In genomic region chr7:23016345-23017253, GRCh38 we compare ENCODE assay signal across 22 cellular contexts. TPM values are rescaled to one million over a fixed set of nuclear protein-coding genes. Genes with fewer than 3 reads are reported as not detected.
A peak's percentile ranks its signal among the peaks of the same experiment; 100 is the strongest.
DNase-seq lines count a peak whose midpoint lies in the region; ATAC-seq, FAIRE-seq and TF ChIP-seq lines count a peak whose summit lies in the region.
"Had no signal": no experiment of that assay in that cellular context is flagged by ENCODE, and none has a peak within 500 bp of the region (broad histone marks: within the 10 kb centered on the region; RNA-seq: fewer than 3 reads in every experiment).

No MANE protein-coding gene starts in this region.

- intact Hi-C loops in OCI-LY7 (cut with micrococcal nuclease; ENCODE audit: unreplicated experiment) (loop anchor here (5.0 to 10.0 kb wide), 4 partner anchors 458 to 1072 kb away; partner anchors contain the start of genes CDCA7L, IGF2BP3 and RAPGEF5), vagina (cut with DNase I) (no loop called here), kidney (cut with DNase I) (no loop called here)

- H3K9me3 Mint-ChIP-seq in stimulated activated naive CD8-positive, alpha-beta T cell treated with anti-CD3 and anti-CD28 coated beads, Interleukin-15, Interleukin-2, amounts not matched to agents 100 ng/mL and 50 ng/mL, for 24 hours: no peaks in the 10 kb centered on the region
- H3K9me3 Mint-ChIP-seq in stimulated activated naive CD8-positive, alpha-beta T cell treated with anti-CD3 and anti-CD28 coated beads, Interleukin-15, amount 100 ng/mL, for 72 hours: peaks cover 0 to 5% of the 10 kb centered on the region in 2 donors
- H3K9me3 Mint-ChIP-seq: stimulated activated effector memory CD8-positive, alpha-beta T cell treated with anti-CD3 and anti-CD28 coated beads, Interleukin-12 subunit alpha, Interleukin-12 subunit beta, amount 100 ng/mL, for 72 hours had no signal

- TF ChIP-seq CTCF in OCI-LY7 (conservative IDR thresholded peaks at IDR 0.05; ENCODE audit: low read length): no peak
- TF ChIP-seq CTCF in vagina (IDR thresholded peaks at IDR 0.05): no peak
- TF ChIP-seq CTCF in kidney (IDR thresholded peaks at IDR 0.05; ENCODE audit: borderline replicate concordance, extremely low read depth, insufficient read depth): no peak

- no TSS peak for BruUV-seq in OCI-LY7 (replicated peaks; lab: Mats Ljungman, UMichigan)

- 0 out of 2 replicates have a peak, but pooled peaks cover 4% of the 10 kb centered on the region for H3K9me3 ChIP-seq in OCI-LY7 (ENCODE audit: low read length)
- no peaks in the 10 kb centered on the region for H3K9me3 ChIP-seq in vagina
- no peaks in the 10 kb centered on the region for H3K9me3 ChIP-seq in kidney (ENCODE audit: control insufficient read depth in 1 of 2, low read length in 2 of 2)

- peaks cover 54% of the 10 kb centered on the region for H3K4me1 ChIP-seq in OCI-LY7 (ENCODE audit: insufficient read depth, low read length, poor library complexity, severe bottlenecking)
- peaks cover 31% of the 10 kb centered on the region for H3K4me1 ChIP-seq in vagina
- H3K4me1 ChIP-seq in kidney (ENCODE audit: control insufficient read depth in 1 of 2, insufficient read depth in 1 of 2, low read depth in 1 of 2, low read length in 2 of 2): peaks cover 0 to 3% of the 10 kb centered on the region in 2 donors

- no peak for ATAC-seq in stimulated activated naive CD8-positive, alpha-beta T cell treated with anti-CD3 and anti-CD28 coated beads, Interleukin-15, amount 100 ng/mL, for 72 hours
- ATAC-seq in left lobe of liver: no peak
- no peak for ATAC-seq in HG03442 (IDR thresholded peaks at IDR 0.05; ENCODE audit: unreplicated experiment)
- ATAC-seq: HCT116; Panc1; SK-N-SH treated with all-trans-retinoic acid at 6 μM for 48 hours; stimulated activated effector memory CD8-positive, alpha-beta T cell treated with anti-CD3 and anti-CD28 coated beads, Interleukin-12 subunit alpha, Interleukin-12 subunit beta, amount 100 ng/mL, for 72 hours had no signal

- no peak for FAIRE-seq in kidney (lab: Jason Lieb, UNC)

- no peak overlapping the region for H3K9ac ChIP-seq in kidney (ENCODE audit: low read length in 2 of 2)

- POLR2A ChIA-PET in OCI-LY7 (lab: Charles Lee): interaction anchor here (0.7 to 3.1 kb wide), 16 partner anchors 8 to 199 kb away, joined by 3 to 9 read pairs (median 4); partner anchors contain the start of gene TOMM7

- no peak overlapping the region for H3K4me3 Mint-ChIP-seq in stimulated activated naive CD8-positive, alpha-beta T cell treated with anti-CD3 and anti-CD28 coated beads, Interleukin-15, Interleukin-2, amounts not matched to agents 100 ng/mL and 50 ng/mL, for 24 hours
- H3K4me3 Mint-ChIP-seq in stimulated activated naive CD8-positive, alpha-beta T cell treated with anti-CD3 and anti-CD28 coated beads, Interleukin-15, amount 100 ng/mL, for 72 hours: no peak overlapping the region
- H3K4me3 Mint-ChIP-seq: activated naive CD8-positive, alpha-beta T cell; brain; stimulated activated effector memory CD8-positive, alpha-beta T cell treated with anti-CD3 and anti-CD28 coated beads, Interleukin-12 subunit alpha, Interleukin-12 subunit beta, amount 100 ng/mL, for 72 hours had no signal

- CTCF ChIA-PET in OCI-LY7 (lab: Charles Lee; ENCODE audit: unreplicated experiment): no interaction called here

- H2AFZ ChIP-seq in OCI-LY7 (ENCODE audit: low read length): peak overlapping the region; percentile 85

- peaks cover 11% of the 10 kb centered on the region for H4K20me1 ChIP-seq in OCI-LY7 (ENCODE audit: insufficient read depth, low read length)

- no peaks in the 10 kb centered on the region for H3K27me3 Mint-ChIP-seq in stimulated activated naive CD8-positive, alpha-beta T cell treated with anti-CD3 and anti-CD28 coated beads, Interleukin-15, Interleukin-2, amounts not matched to agents 100 ng/mL and 50 ng/mL, for 24 hours
- H3K27me3 Mint-ChIP-seq in stimulated activated naive CD8-positive, alpha-beta T cell treated with anti-CD3 and anti-CD28 coated beads, Interleukin-15, amount 100 ng/mL, for 72 hours: peaks cover 6% of the 10 kb centered on the region
- H3K27me3 Mint-ChIP-seq: activated naive CD8-positive, alpha-beta T cell had no signal

- H3K27ac ChIP-seq in OCI-LY7 (ENCODE audit: low read depth, low read length, poor library complexity, severe bottlenecking) (peak overlapping the region; percentile 89), vagina (no peak overlapping the region), kidney (ENCODE audit: low read depth in 2 of 2, low read length in 2 of 2) (no peak overlapping the region)

- no peaks in the 10 kb centered on the region for H3K27me3 ChIP-seq in vagina

- no peak for TF ChIP-seq POLR2A in vagina (IDR thresholded peaks at IDR 0.05)

- peak overlapping the region; percentile 72 for H3K4me2 ChIP-seq in OCI-LY7 (ENCODE audit: low read length)

- H3K4me3 ChIP-seq in OCI-LY7 (ENCODE audit: low read depth, low read length, poor library complexity, severe bottlenecking) (peak overlapping the region; percentile 47), vagina (no peak overlapping the region), kidney (ENCODE audit: low read length in 2 of 2) (no peak overlapping the region)

- H3K4me1 Mint-ChIP-seq in stimulated activated naive CD8-positive, alpha-beta T cell treated with anti-CD3 and anti-CD28 coated beads, Interleukin-15, Interleukin-2, amounts not matched to agents 100 ng/mL and 50 ng/mL, for 24 hours (ENCODE audit: low read depth): peaks cover 46% of the 10 kb centered on the region
- peaks cover 43% of the 10 kb centered on the region for H3K4me1 Mint-ChIP-seq in stimulated activated naive CD8-positive, alpha-beta T cell treated with anti-CD3 and anti-CD28 coated beads, Interleukin-15, amount 100 ng/mL, for 72 hours

- no peaks in the 10 kb centered on the region for H3K36me3 Mint-ChIP-seq in stimulated activated naive CD8-positive, alpha-beta T cell treated with anti-CD3 and anti-CD28 coated beads, Interleukin-15, Interleukin-2, amounts not matched to agents 100 ng/mL and 50 ng/mL, for 24 hours (ENCODE audit: low read depth)
- H3K36me3 Mint-ChIP-seq: activated naive CD8-positive, alpha-beta T cell; brain had no signal

- H3K27ac Mint-ChIP-seq in stimulated activated naive CD8-positive, alpha-beta T cell treated with anti-CD3 and anti-CD28 coated beads, Interleukin-15, Interleukin-2, amounts not matched to agents 100 ng/mL and 50 ng/mL, for 24 hours: peak overlapping the region; percentile 51
- no peak overlapping the region for H3K27ac Mint-ChIP-seq in stimulated activated naive CD8-positive, alpha-beta T cell treated with anti-CD3 and anti-CD28 coated beads, Interleukin-15, amount 100 ng/mL, for 72 hours
- H3K27ac Mint-ChIP-seq: activated naive CD8-positive, alpha-beta T cell; brain; stimulated activated effector memory CD8-positive, alpha-beta T cell treated with anti-CD3 and anti-CD28 coated beads, Interleukin-12 subunit alpha, Interleukin-12 subunit beta, amount 100 ng/mL, for 72 hours had no signal

- H3K9me2 ChIP-seq in OCI-LY7 (ENCODE audit: insufficient read depth, low read length): no peaks in the 10 kb centered on the region

- H3K36me3 ChIP-seq in OCI-LY7 (ENCODE audit: insufficient read depth, low read length): peaks cover 9% of the 10 kb centered on the region; the same call in 1 of the 2 replicates
- no peaks in the 10 kb centered on the region for H3K36me3 ChIP-seq in vagina
- no peaks in the 10 kb centered on the region for H3K36me3 ChIP-seq in kidney (ENCODE audit: control insufficient read depth in 1 of 2, insufficient read depth in 2 of 2, low read length in 2 of 2)

- H3K79me2 ChIP-seq in OCI-LY7 (ENCODE audit: insufficient read depth, low read depth, low read length): peaks cover 22% of the 10 kb centered on the region

- DNase-seq in stimulated activated naive CD8-positive, alpha-beta T cell treated with anti-CD3 and anti-CD28 coated beads, Interleukin-15, amount 100 ng/mL, for 72 hours: no peak
- DNase-seq in OCI-LY7 (ENCODE audit: low spot score) (peak; percentile 41), left lobe of liver (ENCODE audit: low spot score) (peak; percentile 55), vagina (ENCODE audit: extremely low spot score in 2 of 2) (no peak), iPS-NIHi7 (ENCODE audit: extremely low spot score) (no peak), kidney (no peak)
- DNase-seq: activated CD4-positive, alpha-beta T cell treated with anti-CD3 and anti-CD28 coated beads, Interleukin-2, amount 50 U/mL, for 1 hour; activated T-cell treated with anti-CD3 and anti-CD28 coated beads, Interleukin-2, amount 50 U/mL, for 48 hours; COR-L47; foreskin melanocyte; NCI-H1417 treated with DMSO at 0.1 percent for 48 hours; NCI-H748 treated with DMSO at 0.1 percent for 48 hours; stimulated activated CD4-positive, alpha-beta T cell treated with anti-CD3 and anti-CD28 coated beads, Interleukin-15, amount 100 ng/mL, for 24 hours; trophoblast cell had no signal

RNA-seq across cellular contexts. Expression of gene HYCC1, which starts 2.7 kb away (rescaled TPM):
- 43.3 and 69.9 TPM in 2 replicates for total RNA-seq in OCI-LY7 (2014; rRNA removed; shearing (Covaris generic))
- 157 and 171 TPM in 2 replicates for total RNA-seq in OCI-LY7 (2022)
- 14.7 TPM for total RNA-seq in left lobe of liver
- total RNA-seq in vagina: 23.6 TPM
- 22.6 TPM for total RNA-seq in kidney
- 2.2 TPM for polyA plus RNA-seq in kidney (ENCODE audit: insufficient read depth, low read depth, low replicate concordance)

Comparison
In these comparisons a context has a peak if more than half of its experiments do, and no peak if none do; other contexts are left out.
1. DNase-seq: peak in OCI-LY7 (single experiment) and left lobe of liver (single experiment); none in stimulated activated naive CD8-positive, alpha-beta T cell treated with anti-CD3 and anti-CD28 coated beads, Interleukin-15, amount 100 ng/mL, for 72 hours (0 of 2), vagina (0 of 2), iPS-NIHi7 (single experiment) and kidney (single experiment).